In the genomic region with DNA sequence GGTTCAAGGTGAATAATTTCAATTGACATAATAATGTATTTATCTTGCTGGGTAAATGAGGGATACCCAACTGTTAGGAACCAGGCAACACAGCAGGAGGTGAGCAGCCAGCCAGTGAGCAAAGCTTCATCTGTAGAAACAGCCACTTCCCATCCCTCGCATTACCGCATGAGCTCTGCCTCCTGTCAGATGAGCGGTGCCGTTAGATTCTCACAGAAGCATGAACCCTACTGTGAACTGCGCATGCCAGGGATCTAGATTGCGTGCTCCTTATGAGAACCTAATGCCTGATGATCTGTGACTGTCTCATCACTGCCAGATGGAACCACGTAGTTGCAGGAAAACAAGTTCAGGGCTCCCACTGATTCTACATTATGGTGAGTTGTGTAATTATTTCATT, we compare ENCODE assay signal across 1 cellular context. TPM values are rescaled to one million over a fixed set of nuclear protein-coding genes. Genes with fewer than 3 reads are reported as not detected.
"Had no signal": no experiment of that assay in that cellular context is flagged by ENCODE, and none has a peak within 500 bp of the region (broad histone marks: within the 10 kb centered on the region; RNA-seq: fewer than 3 reads in every experiment).

No MANE protein-coding gene starts in this region.

RNA-seq across cellular contexts. Expression of a gene that starts 9.1 kb away (rescaled TPM):
- polyA plus RNA-seq: SK-N-SH had no signal
